ENCODE assay signal across 16 cellular contexts in genomic region chr5:151952233-151952632, GRCh38.
DNase-seq lines count a peak whose midpoint lies in the region; ATAC-seq lines count a peak whose summit lies in the region.
"Had no signal": no experiment of that assay in that cellular context is flagged by ENCODE, and none has a peak within 500 bp of the region (broad histone marks: within the 10 kb centered on the region; RNA-seq: fewer than 3 reads in every experiment).

No MANE protein-coding gene starts in this region.

- H3K27me3 ChIP-seq in BLaER1 = no peaks in the 10 kb centered on the region

- no peaks in the 10 kb centered on the region for H3K36me3 ChIP-seq in BLaER1
- H3K36me3 ChIP-seq: HAP-1 had no signal

- H3K27ac ChIP-seq in BLaER1 = no peak overlapping the region
- H3K27ac ChIP-seq: KMS-11 had no signal

- peak; percentile 43 for DNase-seq in kidney tubule cell (ENCODE audit: low spot score)
- DNase-seq in SW 1271 (lab: John Stamatoyannopoulos, UW) = no peak
- no peak for DNase-seq in NCI-H69 (lab: John Stamatoyannopoulos, UW)
- DNase-seq: ACHN; C1 segment of cervical spinal cord; Calu3; CD4-positive, alpha-beta T cell; DMS 273 treated with DMSO at 0.1 percent for 48 hours; DND-41; GDM1 had no signal

- ATAC-seq in GM18907 (IDR thresholded peaks at IDR 0.05; ENCODE audit: unreplicated experiment) = peak; percentile 43
- peak; percentile 39 for ATAC-seq in HG03432 (IDR thresholded peaks at IDR 0.05; ENCODE audit: unreplicated experiment)
- ATAC-seq in HG03457 (IDR thresholded peaks at IDR 0.05; ENCODE audit: unreplicated experiment) = no peak

- H3K4me1 ChIP-seq in BLaER1 = peaks cover 59% of the 10 kb centered on the region
- H3K4me1 ChIP-seq: HAP-1 had no signal

- peak overlapping the region; percentile 8; the same call in 1 of the 2 replicates for H3K4me2 ChIP-seq in BLaER1
- H3K4me2 ChIP-seq: KMS-11 had no signal

- H3K9ac ChIP-seq in BLaER1 = no peak overlapping the region
- H3K9ac ChIP-seq: KMS-11 had no signal

- H3K4me3 ChIP-seq in BLaER1 = no peak overlapping the region
- H3K4me3 ChIP-seq: HAP-1 had no signal

- no peaks in the 10 kb centered on the region for H4K20me1 ChIP-seq in BLaER1

- H3K9me3 ChIP-seq in BLaER1 = no peaks in the 10 kb centered on the region
- H3K9me3 ChIP-seq: HAP-1 had no signal
